9 cellular contexts compared by ENCODE assay signal in the genomic region with DNA sequence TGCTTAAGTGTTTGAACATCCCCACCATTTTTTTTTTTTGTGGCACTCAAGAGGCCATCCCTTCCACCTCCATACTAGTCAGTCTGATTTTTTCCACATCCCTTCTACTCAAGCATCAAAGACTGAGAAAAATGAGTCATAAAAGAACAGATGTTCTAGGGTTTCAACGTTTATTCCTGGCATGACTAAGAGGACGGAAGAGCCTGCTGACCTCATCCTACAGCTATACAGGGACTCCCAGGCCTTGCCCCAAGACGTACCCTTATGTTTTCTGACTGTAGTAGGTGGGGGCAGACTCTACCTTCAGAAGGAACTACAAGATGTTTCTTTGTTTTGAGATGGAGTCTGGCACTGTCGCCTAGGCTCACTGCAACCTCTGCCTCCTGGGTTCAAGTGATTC.
DNase-seq lines count a peak whose midpoint lies in the region; ATAC-seq lines count a peak whose summit lies in the region.
"Had no signal": no experiment of that assay in that cellular context is flagged by ENCODE, and none has a peak within 500 bp of the region (broad histone marks: within the 10 kb centered on the region; RNA-seq: fewer than 3 reads in every experiment).

No MANE protein-coding gene starts in this region.

- H3K4me1 Mint-ChIP-seq in T-helper 2 cell treated with Interferon-gamma antibody and Interleukin-4, amounts not matched to agents 5 μg/mL and 100 μg/mL, for 36 hours (ENCODE audit: low read depth): peaks cover 38% of the 10 kb centered on the region

- H3K36me3 Mint-ChIP-seq in T-helper 2 cell treated with Interferon-gamma antibody and Interleukin-4, amounts not matched to agents 5 μg/mL and 100 μg/mL, for 36 hours (ENCODE audit: low read depth): peaks cover 4% of the 10 kb centered on the region
- H3K36me3 Mint-ChIP-seq: T-cell had no signal

- peak; percentile 44 for ATAC-seq in HG02610 (IDR thresholded peaks at IDR 0.05; ENCODE audit: unreplicated experiment)
- no peak for ATAC-seq in GM19452 (IDR thresholded peaks at IDR 0.05; ENCODE audit: unreplicated experiment)

- peak overlapping the region; percentile 64 for H3K27ac Mint-ChIP-seq in T-helper 2 cell treated with Interferon-gamma antibody and Interleukin-4, amounts not matched to agents 5 μg/mL and 100 μg/mL, for 36 hours

- peaks cover 7% of the 10 kb centered on the region for H3K27me3 Mint-ChIP-seq in T-helper 2 cell treated with Interferon-gamma antibody and Interleukin-4, amounts not matched to agents 5 μg/mL and 100 μg/mL, for 36 hours (ENCODE audit: low read depth)

- H3K4me3 Mint-ChIP-seq in T-helper 2 cell treated with Interferon-gamma antibody and Interleukin-4, amounts not matched to agents 5 μg/mL and 100 μg/mL, for 36 hours: peak overlapping the region; percentile 1
- H3K4me3 Mint-ChIP-seq: T-cell had no signal

- peak; percentile 94 for DNase-seq in DMS53 (lab: John Stamatoyannopoulos, UW)
- peak; percentile 71 for DNase-seq in T-helper 2 cell treated with Interferon-gamma antibody and Interleukin-4, amounts not matched to agents 5 μg/mL and 100 μg/mL, for 36 hours (ENCODE audit: low spot score)
- DNase-seq in islet precursor cell: peak; percentile 82
- DNase-seq in HUDEP-2 (lab: John Stamatoyannopoulos, UW; ENCODE audit: unreplicated experiment in 76 of 76): no peak
- no peak for DNase-seq in effector CD4-positive, alpha-beta T cell
- no peak for DNase-seq in NCI-H187 treated with DMSO at 0.1 percent for 48 hours (lab: John Stamatoyannopoulos, UW)
- DNase-seq: T-cell had no signal

- no peaks in the 10 kb centered on the region for H3K9me3 Mint-ChIP-seq in T-helper 2 cell treated with Interferon-gamma antibody and Interleukin-4, amounts not matched to agents 5 μg/mL and 100 μg/mL, for 36 hours
- H3K9me3 Mint-ChIP-seq: T-cell had no signal

Comparison
In these comparisons a context has a peak if more than half of its experiments do, and no peak if none do; other contexts are left out.
1. DNase-seq: peak in DMS53 (single experiment), T-helper 2 cell treated with Interferon-gamma antibody and Interleukin-4, amounts not matched to agents 5 μg/mL and 100 μg/mL, for 36 hours (single experiment) and islet precursor cell (single experiment); none in HUDEP-2 (0 of 76), effector CD4-positive, alpha-beta T cell (single experiment) and NCI-H187 treated with DMSO at 0.1 percent for 48 hours (single experiment).